ENCODE assay signal across 18 cellular contexts in genomic region chr5:101686541-101686940, GRCh38.
"Had no signal": no experiment of that assay in that cellular context is flagged by ENCODE, and none has a peak within 500 bp of the region (broad histone marks: within the 10 kb centered on the region; RNA-seq: fewer than 3 reads in every experiment).

No MANE protein-coding gene starts in this region.

- H3K36me3 ChIP-seq: esophagus squamous epithelium, sigmoid colon, tibial nerve, upper lobe of right lung, vagina had no signal

- FAIRE-seq: islet of Langerhans had no signal

- H3K27ac ChIP-seq: esophagus squamous epithelium, hepatocyte, sigmoid colon, skin epidermis, testis, tibial nerve, upper lobe of right lung, vagina had no signal

- H3K9me3 ChIP-seq: esophagus squamous epithelium, sigmoid colon, testis, tibial nerve, upper lobe of right lung, vagina had no signal

- H2AFZ ChIP-seq: hepatocyte had no signal

- H3K4me1 ChIP-seq: esophagus squamous epithelium, sigmoid colon, testis, tibial nerve, upper lobe of right lung, vagina had no signal

- H3K79me2 ChIP-seq: hepatocyte had no signal

- H3K4me2 ChIP-seq: hepatocyte had no signal

- ATAC-seq: naive thymus-derived CD8-positive, alpha-beta T cell; stimulated activated naive B cell treated with anti-CD40 and anti-IgM and Interleukin-4, amounts not matched to agents 10 μg/mL and 1 μg/mL and 100 μg/mL, for 72 hours; stimulated activated naive CD8-positive, alpha-beta T cell treated with anti-CD3 and anti-CD28 coated beads, Interleukin-15, amount 100 ng/mL, for 72 hours; upper lobe of right lung had no signal

- H3K4me3 ChIP-seq: esophagus squamous epithelium, hepatocyte, sigmoid colon, skin epidermis, testis, tibial nerve, upper lobe of right lung, vagina had no signal

- H3K27me3 ChIP-seq: esophagus squamous epithelium, hepatocyte, sigmoid colon, testis, tibial nerve, upper lobe of right lung, vagina had no signal

- DNase-seq: dermis blood vessel endothelial cell; esophagus squamous epithelium; foreskin fibroblast; kidney glomerular epithelial cell; naive thymus-derived CD8-positive, alpha-beta T cell; posterior cingulate gyrus; sigmoid colon; stimulated activated CD4-positive, alpha-beta T cell treated with anti-CD3 and anti-CD28 coated beads, Interleukin-2, amount 100 ng/mL, for 24 hours; stimulated activated CD4-positive, alpha-beta T cell treated with anti-CD3 and anti-CD28 coated beads, Interleukin-4, amount 100 ng/mL, for 4 hours; stimulated activated naive B cell treated with anti-CD40 and anti-IgM and Interleukin-4, amounts not matched to agents 10 μg/mL and 1 μg/mL and 100 μg/mL, for 72 hours; stimulated activated naive CD8-positive, alpha-beta T cell treated with anti-CD3 and anti-CD28 coated beads, Interleukin-15, amount 100 ng/mL, for 72 hours; testis; upper lobe of right lung had no signal
